ENCODE assay signal across 2 cellular contexts in genomic region chr10:100101526-100102076, GRCh38.
TF ChIP-seq lines count a peak whose summit lies in the region.

No MANE protein-coding gene starts in this region.

TF ChIP-seq in Ishikawa, 13 proteins besides CTCF, POLR2A, EP300 and RAD21:
- TF ChIP-seq REST (IDR thresholded peaks at IDR 0.05; ENCODE audit: low read depth) (no peak), MAX (IDR thresholded peaks at IDR 0.05) (no peak), NFIC (IDR thresholded peaks at IDR 0.05) (no peak), CEBPB (IDR thresholded peaks at IDR 0.05) (no peak), TCF12 (IDR thresholded peaks at IDR 0.05; ENCODE audit: low read depth) (no peak), YY1 (IDR thresholded peaks at IDR 0.05; ENCODE audit: low read depth) (no peak), EGR1 (IDR thresholded peaks at IDR 0.05) (no peak), TAF1 (IDR thresholded peaks at IDR 0.05; ENCODE audit: low read depth) (no peak), CREB1 (IDR thresholded peaks at IDR 0.05; ENCODE audit: low read depth) (no peak), FOXM1 (IDR thresholded peaks at IDR 0.05; ENCODE audit: borderline replicate concordance, low read depth) (no peak), USF1 (IDR thresholded peaks at IDR 0.05) (no peak), TEAD4 (IDR thresholded peaks at IDR 0.05) (no peak), ZBTB7A (IDR thresholded peaks at IDR 0.05; ENCODE audit: low read depth) (no peak)

TF ChIP-seq in HepG2, 621 proteins besides CTCF, POLR2A, EP300 and RAD21 (continues in another document):
- peak; percentile 86 for TF ChIP-seq SKI (IDR thresholded peaks at IDR 0.05; ENCODE audit: partially characterized antibody)
- peak; percentile 85 for TF ChIP-seq ZNF761 (CRISPR knock-in tag; conservative IDR thresholded peaks at IDR 0.05)
- peak; percentile 33 for TF ChIP-seq TBL1XR1 (IDR thresholded peaks at IDR 0.05; ENCODE audit: borderline replicate concordance, low read length, partially characterized antibody)
- TF ChIP-seq PRDM10 (CRISPR knock-in tag; IDR thresholded peaks at IDR 0.05; ENCODE audit: low read depth), result peak; percentile 78; the same call in 1 of the 2 replicates
- peak; percentile 32 to 45; a peak in 2 of 4 replicates for TF ChIP-seq HMGXB4 (CRISPR knock-in tag; IDR thresholded peaks at IDR 0.05; ENCODE audit: borderline replicate concordance in 1 of 2, low read depth in 1 of 2)
- TF ChIP-seq BRCA1 (CRISPR knock-in tag; IDR thresholded peaks at IDR 0.05), result peak; percentile 85
- no peak for TF ChIP-seq HIVEP1 (CRISPR knock-in tag; IDR thresholded peaks at IDR 0.05)
- peak; percentile 72; the same call in 1 of the 2 replicates for TF ChIP-seq YEATS2 (CRISPR knock-in tag; IDR thresholded peaks at IDR 0.05; ENCODE audit: borderline replicate concordance)
- TF ChIP-seq MNT (IDR thresholded peaks at IDR 0.05), result peak; percentile 86
- TF ChIP-seq HBP1 (CRISPR knock-in tag; IDR thresholded peaks at IDR 0.05; ENCODE audit: low read depth), result no peak; the same call in 1 of the 2 replicates
- TF ChIP-seq IRF1 (CRISPR knock-in tag; IDR thresholded peaks at IDR 0.05; ENCODE audit: low read depth), result no peak
- no peak for TF ChIP-seq E2F5 (CRISPR knock-in tag; conservative IDR thresholded peaks at IDR 0.05)
- TF ChIP-seq ZNF775 (CRISPR knock-in tag; IDR thresholded peaks at IDR 0.05; ENCODE audit: borderline replicate concordance), result peak; percentile 47; the same call in 1 of the 2 replicates
- peak; percentile 91 for TF ChIP-seq ASH2L (IDR thresholded peaks at IDR 0.05; ENCODE audit: insufficient read length, low read depth, low read length)
- peak; percentile 92; the same call in 1 of the 2 replicates for TF ChIP-seq ZNF766 (CRISPR knock-in tag; IDR thresholded peaks at IDR 0.05; ENCODE audit: borderline replicate concordance)
- TF ChIP-seq SCMH1 (CRISPR knock-in tag; IDR thresholded peaks at IDR 0.05; ENCODE audit: borderline replicate concordance), result no peak
- TF ChIP-seq NCOA1 (CRISPR knock-in tag; IDR thresholded peaks at IDR 0.05), result no peak
- no peak for TF ChIP-seq ZNF383 (CRISPR knock-in tag; IDR thresholded peaks at IDR 0.05; ENCODE audit: borderline replicate concordance)
- TF ChIP-seq SKIL (CRISPR knock-in tag; IDR thresholded peaks at IDR 0.05; ENCODE audit: borderline replicate concordance), result peak; percentile 88
- TF ChIP-seq ZSCAN20 (CRISPR knock-in tag; IDR thresholded peaks at IDR 0.05; ENCODE audit: borderline replicate concordance), result no peak
- TF ChIP-seq ZBTB44 (CRISPR knock-in tag; IDR thresholded peaks at IDR 0.05), result no peak; the same call in 1 of the 2 replicates
- TF ChIP-seq ERF (CRISPR knock-in tag; IDR thresholded peaks at IDR 0.05), result peak; percentile 95
- TF ChIP-seq GTF3A (CRISPR knock-in tag; conservative IDR thresholded peaks at IDR 0.05), result no peak
- peak; percentile 55; the same call in 1 of the 2 replicates for TF ChIP-seq CBFB (CRISPR knock-in tag; IDR thresholded peaks at IDR 0.05)
- peak; percentile 84; the same call in 1 of the 2 replicates for TF ChIP-seq IRF2 (CRISPR knock-in tag; IDR thresholded peaks at IDR 0.05)
- no peak for TF ChIP-seq ELK4 (CRISPR knock-in tag; IDR thresholded peaks at IDR 0.05; ENCODE audit: borderline replicate concordance)
- no peak for TF ChIP-seq KDM5B (CRISPR knock-in tag; IDR thresholded peaks at IDR 0.05; ENCODE audit: borderline replicate concordance)
- TF ChIP-seq ZFX (CRISPR knock-in tag; IDR thresholded peaks at IDR 0.05; ENCODE audit: low read depth), result no peak
- TF ChIP-seq RERE (CRISPR knock-in tag; IDR thresholded peaks at IDR 0.05; ENCODE audit: low read depth), result peak; percentile 95
- no peak for TF ChIP-seq ARID2 (CRISPR knock-in tag; IDR thresholded peaks at IDR 0.05; ENCODE audit: borderline replicate concordance)
